ENCODE assay signal across 30 cellular contexts in genomic region chr17:2751482-2751881, GRCh38. TPM values are rescaled to one million over a fixed set of nuclear protein-coding genes. Genes with fewer than 3 reads are reported as not detected.
"Had no signal": no experiment of that assay in that cellular context is flagged by ENCODE, and none has a peak within 500 bp of the region (broad histone marks: within the 10 kb centered on the region; RNA-seq: fewer than 3 reads in every experiment).

No MANE protein-coding gene starts in this region.

- H3K27ac ChIP-seq: gastrocnemius medialis, neutrophil, ovary, skin epidermis, thyroid gland, upper lobe of right lung had no signal

- H3K27me3 ChIP-seq: ovary, thyroid gland had no signal

- H3K36me3 ChIP-seq: gastrocnemius medialis, neutrophil, ovary, thyroid gland, upper lobe of right lung had no signal

- ATAC-seq: gastrocnemius medialis; left colon; sciatic nerve; stimulated activated effector memory CD8-positive, alpha-beta T cell treated with anti-CD3 and anti-CD28 coated beads, Interleukin-12 subunit alpha, Interleukin-12 subunit beta, amount 100 ng/mL, for 72 hours; stimulated activated naive CD8-positive, alpha-beta T cell treated with anti-CD3 and anti-CD28 coated beads, Interleukin-15, amount 100 ng/mL, for 72 hours; upper lobe of right lung had no signal

- H3K9me3 ChIP-seq: gastrocnemius medialis, neutrophil, ovary, thyroid gland, upper lobe of right lung had no signal

- H3K4me1 Mint-ChIP-seq: nephron; stimulated activated effector memory CD8-positive, alpha-beta T cell treated with anti-CD3 and anti-CD28 coated beads, Interleukin-12 subunit alpha, Interleukin-12 subunit beta, amount 100 ng/mL, for 72 hours had no signal

- H3K9me3 Mint-ChIP-seq: nephron; stimulated activated effector memory CD8-positive, alpha-beta T cell treated with anti-CD3 and anti-CD28 coated beads, Interleukin-12 subunit alpha, Interleukin-12 subunit beta, amount 100 ng/mL, for 72 hours; stimulated activated naive CD8-positive, alpha-beta T cell treated with anti-CD3 and anti-CD28 coated beads, Interleukin-15, amount 100 ng/mL, for 72 hours; T-helper 2 cell treated with Interferon-gamma antibody and Interleukin-4, amounts not matched to agents 5 μg/mL and 100 μg/mL, for 36 hours had no signal

- H3K27ac Mint-ChIP-seq: activated naive CD8-positive, alpha-beta T cell; immature natural killer cell; nephron; progenitor cell of endocrine pancreas; stimulated activated effector memory CD8-positive, alpha-beta T cell treated with anti-CD3 and anti-CD28 coated beads, Interleukin-12 subunit alpha, Interleukin-12 subunit beta, amount 100 ng/mL, for 72 hours; stimulated activated naive CD8-positive, alpha-beta T cell treated with anti-CD3 and anti-CD28 coated beads, Interleukin-15, amount 100 ng/mL, for 72 hours; T-helper 2 cell treated with Interferon-gamma antibody and Interleukin-4, amounts not matched to agents 5 μg/mL and 100 μg/mL, for 36 hours had no signal

- DNase-seq: activated CD4-positive, alpha-beta T cell treated with anti-CD3 and anti-CD28 coated beads for 4 hours; activated CD4-positive, alpha-beta T cell treated with anti-CD3 and anti-CD28 coated beads, Interleukin-2, amount 50 U/mL, for 48 hours; activated CD8-positive, alpha-beta memory T cell treated with anti-CD3 and anti-CD28 coated beads for 24 hours; activated T-cell treated with anti-CD3 and anti-CD28 coated beads, Interleukin-2, amount 50 U/mL, for 1 hour; anterior cingulate cortex; dermis blood vessel endothelial cell; effector CD4-positive, alpha-beta T cell; erythroblast; gastrocnemius medialis; hippocampal formation; immature natural killer cell; kidney; left colon; mammary epithelial cell; ovary; retina; stimulated activated CD4-positive, alpha-beta T cell treated with anti-CD3 and anti-CD28 coated beads, Interleukin-4, amount 100 ng/mL, for 24 hours; stimulated activated naive CD8-positive, alpha-beta T cell treated with anti-CD3 and anti-CD28 coated beads, Interleukin-15, amount 100 ng/mL, for 72 hours; T-helper 1 cell; thyroid gland; upper lobe of right lung had no signal

- H3K4me3 Mint-ChIP-seq: activated naive CD8-positive, alpha-beta T cell; immature natural killer cell; nephron; stimulated activated effector memory CD8-positive, alpha-beta T cell treated with anti-CD3 and anti-CD28 coated beads, Interleukin-12 subunit alpha, Interleukin-12 subunit beta, amount 100 ng/mL, for 72 hours; stimulated activated naive CD8-positive, alpha-beta T cell treated with anti-CD3 and anti-CD28 coated beads, Interleukin-15, amount 100 ng/mL, for 72 hours; T-helper 2 cell treated with Interferon-gamma antibody and Interleukin-4, amounts not matched to agents 5 μg/mL and 100 μg/mL, for 36 hours had no signal

- H3K4me3 ChIP-seq: gastrocnemius medialis, ovary, skin epidermis, thyroid gland, upper lobe of right lung had no signal

- H3K36me3 Mint-ChIP-seq: activated naive CD8-positive, alpha-beta T cell; immature natural killer cell; stimulated activated effector memory CD8-positive, alpha-beta T cell treated with anti-CD3 and anti-CD28 coated beads, Interleukin-12 subunit alpha, Interleukin-12 subunit beta, amount 100 ng/mL, for 72 hours had no signal

RNA-seq across cellular contexts. Expression of gene CCDC92B, which starts 2.0 kb away (rescaled TPM):
- total RNA-seq: dermis blood vessel endothelial cell, gastrocnemius medialis, liver had no signal
- polyA plus RNA-seq: immature natural killer cell, liver had no signal
